In the genomic region with DNA sequence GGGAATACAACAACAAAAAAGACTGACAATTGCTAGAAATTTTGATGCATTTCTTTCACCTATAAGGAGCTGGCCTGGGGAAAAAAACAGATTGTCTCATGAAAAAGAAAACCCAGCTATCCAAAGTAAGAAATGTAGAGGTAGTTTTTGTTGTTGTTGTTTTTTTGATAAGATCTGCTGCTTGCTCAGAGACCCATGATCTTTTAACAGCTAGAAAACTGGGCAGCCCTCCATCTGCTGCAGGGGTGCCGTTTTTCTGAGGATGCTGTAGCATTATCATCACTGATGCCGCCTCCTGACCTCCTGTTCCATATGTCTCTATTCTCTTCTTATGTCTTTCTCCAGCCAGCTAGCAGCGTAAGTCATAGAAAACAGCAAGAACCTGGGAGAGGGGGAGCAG, we compare ENCODE assay signal across 14 cellular contexts.
DNase-seq lines count a peak whose midpoint lies in the region; ATAC-seq and TF ChIP-seq lines count a peak whose summit lies in the region.
"Had no signal": no experiment of that assay in that cellular context is flagged by ENCODE, and none has a peak within 500 bp of the region (broad histone marks: within the 10 kb centered on the region; RNA-seq: fewer than 3 reads in every experiment).

No MANE protein-coding gene starts in this region.

- peak overlapping the region; percentile 1; the same call in 1 of the 2 replicates for H3K27ac Mint-ChIP-seq in WTC11
- H3K27ac Mint-ChIP-seq in activated T-cell treated with anti-CD3 and anti-CD28 coated beads, Interleukin-2, amount 50 U/mL, for 72 hours, result no peak overlapping the region
- H3K27ac Mint-ChIP-seq: CD4-positive, CD25-positive, alpha-beta regulatory T cell had no signal

- ATAC-seq in WTC11, result peak; percentile 64; the same call in 1 of the 2 replicates
- peak; percentile 20 for ATAC-seq in sciatic nerve
- no peak for ATAC-seq in activated T-cell treated with anti-CD3 and anti-CD28 coated beads, Interleukin-2, amount 50 U/mL, for 72 hours (replicated peaks in 1 of 2)

- DNase-seq in NCI-H82 (lab: John Stamatoyannopoulos, UW) (peak; percentile 7), NCI-H82 treated with DMSO at 0.1 percent for 48 hours (lab: John Stamatoyannopoulos, UW; ENCODE audit: unreplicated experiment) (no peak), WTC11 (ENCODE audit: low spot score) (no peak), fibroblast of villous mesenchyme (ENCODE audit: low read depth) (peak; percentile 15), sciatic nerve (ENCODE audit: low spot score) (no peak), GM10266 (ENCODE audit: extremely low spot score) (no peak), NCI-H146 (lab: John Stamatoyannopoulos, UW) (no peak)
- no peak for DNase-seq in activated T-cell treated with anti-CD3 and anti-CD28 coated beads, Interleukin-2, amount 50 U/mL, for 72 hours
- DNase-seq: CD4-positive, CD25-positive, alpha-beta regulatory T cell; DMS79 treated with DMSO at 0.1 percent for 48 hours; GDM1; H7; IMR-90 had no signal

- peaks cover 14% of the 10 kb centered on the region for H3K4me1 Mint-ChIP-seq in WTC11
- H3K4me1 Mint-ChIP-seq in activated T-cell treated with anti-CD3 and anti-CD28 coated beads, Interleukin-2, amount 50 U/mL, for 72 hours (ENCODE audit: low read depth), result no peaks in the 10 kb centered on the region
- H3K4me1 Mint-ChIP-seq: CD4-positive, CD25-positive, alpha-beta regulatory T cell had no signal

- TF ChIP-seq CTCF in WTC11 (IDR thresholded peaks at IDR 0.05) (no peak), fibroblast of villous mesenchyme (IDR thresholded peaks at IDR 0.05; ENCODE audit: insufficient read depth, low read depth, low read length) (no peak), GM10266 (IDR thresholded peaks at IDR 0.05; ENCODE audit: control insufficient read depth, insufficient read depth, low read depth, missing control alignments) (no peak)

- POLR2A ChIA-PET in WTC11 (lab: Charles Lee), result no interaction called here

- no peak overlapping the region for H3K4me3 Mint-ChIP-seq in WTC11
- H3K4me3 Mint-ChIP-seq in activated T-cell treated with anti-CD3 and anti-CD28 coated beads, Interleukin-2, amount 50 U/mL, for 72 hours, result no peak overlapping the region

- intact Hi-C loops in sciatic nerve (cut with DNase I), result no loop called here

- H3K36me3 Mint-ChIP-seq in WTC11, result no peaks in the 10 kb centered on the region
- H3K36me3 Mint-ChIP-seq in activated T-cell treated with anti-CD3 and anti-CD28 coated beads, Interleukin-2, amount 50 U/mL, for 72 hours (ENCODE audit: insufficient read depth in 2 of 2), result no peaks in the 10 kb centered on the region
- H3K36me3 Mint-ChIP-seq: CD4-positive, CD25-positive, alpha-beta regulatory T cell had no signal

- CTCF ChIA-PET in WTC11 (lab: Charles Lee), result no interaction called here

- H3K27me3 Mint-ChIP-seq in WTC11 (ENCODE audit: low read depth), result no peaks in the 10 kb centered on the region
- H3K27me3 Mint-ChIP-seq in activated T-cell treated with anti-CD3 and anti-CD28 coated beads, Interleukin-2, amount 50 U/mL, for 72 hours (ENCODE audit: low read depth), result no peaks in the 10 kb centered on the region

- no peaks in the 10 kb centered on the region for H3K9me3 Mint-ChIP-seq in WTC11
- no peaks in the 10 kb centered on the region for H3K9me3 Mint-ChIP-seq in activated T-cell treated with anti-CD3 and anti-CD28 coated beads, Interleukin-2, amount 50 U/mL, for 72 hours
- H3K9me3 Mint-ChIP-seq: CD4-positive, CD25-positive, alpha-beta regulatory T cell had no signal

- no peak overlapping the region for H3K4me3 ChIP-seq in fibroblast of villous mesenchyme (ENCODE audit: low read depth, low read length)
- H3K4me3 ChIP-seq: BLaER1 had no signal

TF ChIP-seq in WTC11, 78 proteins besides CTCF, POLR2A, EP300 and RAD21 (continues in another document):
- TF ChIP-seq PRRX2 (CRISPR knock-in tag; IDR thresholded peaks at IDR 0.05) (no peak), ETV6 (CRISPR knock-in tag; IDR thresholded peaks at IDR 0.05) (no peak), CBFB (CRISPR knock-in tag; IDR thresholded peaks at IDR 0.05; ENCODE audit: low read depth) (no peak), ATF1 (CRISPR knock-in tag; IDR thresholded peaks at IDR 0.05) (no peak), ZNF671 (CRISPR knock-in tag; IDR thresholded peaks at IDR 0.05) (no peak), FOXJ3 (CRISPR knock-in tag; IDR thresholded peaks at IDR 0.05; ENCODE audit: borderline replicate concordance) (no peak), TP53 (CRISPR knock-in tag; IDR thresholded peaks at IDR 0.05) (no peak), NR2C2 (CRISPR knock-in tag; IDR thresholded peaks at IDR 0.05) (no peak)
- TF ChIP-seq, protein P1, sequence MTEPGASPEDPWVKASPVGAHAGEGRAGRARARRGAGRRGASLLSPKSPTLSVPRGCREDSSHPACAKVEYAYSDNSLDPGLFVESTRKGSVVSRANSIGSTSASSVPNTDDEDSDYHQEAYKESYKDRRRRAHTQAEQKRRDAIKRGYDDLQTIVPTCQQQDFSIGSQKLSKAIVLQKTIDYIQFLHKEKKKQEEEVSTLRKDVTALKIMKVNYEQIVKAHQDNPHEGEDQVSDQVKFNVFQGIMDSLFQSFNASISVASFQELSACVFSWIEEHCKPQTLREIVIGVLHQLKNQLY (CRISPR knock-in tag; IDR thresholded peaks at IDR 0.05), result no peak
- TF ChIP-seq, protein P2, sequence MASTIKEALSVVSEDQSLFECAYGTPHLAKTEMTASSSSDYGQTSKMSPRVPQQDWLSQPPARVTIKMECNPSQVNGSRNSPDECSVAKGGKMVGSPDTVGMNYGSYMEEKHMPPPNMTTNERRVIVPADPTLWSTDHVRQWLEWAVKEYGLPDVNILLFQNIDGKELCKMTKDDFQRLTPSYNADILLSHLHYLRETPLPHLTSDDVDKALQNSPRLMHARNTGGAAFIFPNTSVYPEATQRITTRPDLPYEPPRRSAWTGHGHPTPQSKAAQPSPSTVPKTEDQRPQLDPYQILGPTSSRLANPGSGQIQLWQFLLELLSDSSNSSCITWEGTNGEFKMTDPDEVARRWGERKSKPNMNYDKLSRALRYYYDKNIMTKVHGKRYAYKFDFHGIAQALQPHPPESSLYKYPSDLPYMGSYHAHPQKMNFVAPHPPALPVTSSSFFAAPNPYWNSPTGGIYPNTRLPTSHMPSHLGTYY (CRISPR knock-in tag; IDR thresholded peaks at IDR 0.05), result no peak
- TF ChIP-seq, protein P3, sequence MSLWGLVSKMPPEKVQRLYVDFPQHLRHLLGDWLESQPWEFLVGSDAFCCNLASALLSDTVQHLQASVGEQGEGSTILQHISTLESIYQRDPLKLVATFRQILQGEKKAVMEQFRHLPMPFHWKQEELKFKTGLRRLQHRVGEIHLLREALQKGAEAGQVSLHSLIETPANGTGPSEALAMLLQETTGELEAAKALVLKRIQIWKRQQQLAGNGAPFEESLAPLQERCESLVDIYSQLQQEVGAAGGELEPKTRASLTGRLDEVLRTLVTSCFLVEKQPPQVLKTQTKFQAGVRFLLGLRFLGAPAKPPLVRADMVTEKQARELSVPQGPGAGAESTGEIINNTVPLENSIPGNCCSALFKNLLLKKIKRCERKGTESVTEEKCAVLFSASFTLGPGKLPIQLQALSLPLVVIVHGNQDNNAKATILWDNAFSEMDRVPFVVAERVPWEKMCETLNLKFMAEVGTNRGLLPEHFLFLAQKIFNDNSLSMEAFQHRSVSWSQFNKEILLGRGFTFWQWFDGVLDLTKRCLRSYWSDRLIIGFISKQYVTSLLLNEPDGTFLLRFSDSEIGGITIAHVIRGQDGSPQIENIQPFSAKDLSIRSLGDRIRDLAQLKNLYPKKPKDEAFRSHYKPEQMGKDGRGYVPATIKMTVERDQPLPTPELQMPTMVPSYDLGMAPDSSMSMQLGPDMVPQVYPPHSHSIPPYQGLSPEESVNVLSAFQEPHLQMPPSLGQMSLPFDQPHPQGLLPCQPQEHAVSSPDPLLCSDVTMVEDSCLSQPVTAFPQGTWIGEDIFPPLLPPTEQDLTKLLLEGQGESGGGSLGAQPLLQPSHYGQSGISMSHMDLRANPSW (CRISPR knock-in tag; conservative IDR thresholded peaks at IDR 0.05; ENCODE audit: low read depth), result no peak
- TF ChIP-seq, protein P4, sequence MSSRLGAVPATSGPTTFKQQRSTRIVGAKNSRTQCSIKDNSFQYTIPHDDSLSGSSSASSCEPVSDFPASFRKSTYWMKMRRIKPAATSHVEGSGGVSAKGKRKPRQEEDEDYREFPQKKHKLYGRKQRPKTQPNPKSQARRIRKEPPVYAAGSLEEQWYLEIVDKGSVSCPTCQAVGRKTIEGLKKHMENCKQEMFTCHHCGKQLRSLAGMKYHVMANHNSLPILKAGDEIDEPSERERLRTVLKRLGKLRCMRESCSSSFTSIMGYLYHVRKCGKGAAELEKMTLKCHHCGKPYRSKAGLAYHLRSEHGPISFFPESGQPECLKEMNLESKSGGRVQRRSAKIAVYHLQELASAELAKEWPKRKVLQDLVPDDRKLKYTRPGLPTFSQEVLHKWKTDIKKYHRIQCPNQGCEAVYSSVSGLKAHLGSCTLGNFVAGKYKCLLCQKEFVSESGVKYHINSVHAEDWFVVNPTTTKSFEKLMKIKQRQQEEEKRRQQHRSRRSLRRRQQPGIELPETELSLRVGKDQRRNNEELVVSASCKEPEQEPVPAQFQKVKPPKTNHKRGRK (CRISPR knock-in tag; IDR thresholded peaks at IDR 0.05; ENCODE audit: borderline replicate concordance), result no peak

Comparison
In these comparisons a context has a peak if more than half of its experiments do, and no peak if none do; other contexts are left out.
1. DNase-seq: peak in NCI-H82 (single experiment) and fibroblast of villous mesenchyme (single experiment); none in NCI-H82 treated with DMSO at 0.1 percent for 48 hours (single experiment), WTC11 (single experiment), sciatic nerve (single experiment), activated T-cell treated with anti-CD3 and anti-CD28 coated beads, Interleukin-2, amount 50 U/mL, for 72 hours (0 of 2), GM10266 (single experiment) and NCI-H146 (single experiment).
2. ATAC-seq: peak in WTC11 (single experiment) and sciatic nerve (single experiment); none in activated T-cell treated with anti-CD3 and anti-CD28 coated beads, Interleukin-2, amount 50 U/mL, for 72 hours (0 of 2).